In genomic region chr1:37859507-37860345, GRCh38 we compare ENCODE assay signal across 1 cellular context.
A peak's percentile ranks its signal among the peaks of the same experiment; 100 is the strongest.
TF ChIP-seq lines count a peak whose summit lies in the region.

Gene MTF1, minus strand, starts transcription at chr1:37859592. Its CDS starts 1,934 bp downstream, at chr1:37857658.

TF ChIP-seq in HepG2, 621 proteins besides CTCF, POLR2A, EP300 and RAD21 (continued from another document and continues in another):
- TF ChIP-seq ZNF800 (CRISPR knock-in tag; IDR thresholded peaks at IDR 0.05): no peak
- 0 out of 2 replicates have a peak, but pooled peaks have one; percentile 24 for TF ChIP-seq ZNF264 (CRISPR knock-in tag; IDR thresholded peaks at IDR 0.05)
- no peak for TF ChIP-seq ZNF441 (CRISPR knock-in tag; IDR thresholded peaks at IDR 0.05; ENCODE audit: borderline replicate concordance)
- TF ChIP-seq LBX2 (CRISPR knock-in tag; IDR thresholded peaks at IDR 0.05; ENCODE audit: borderline replicate concordance): no peak
- TF ChIP-seq KDM5A (IDR thresholded peaks at IDR 0.05; ENCODE audit: borderline replicate concordance, low read length): peak; percentile 88; the same call in 1 of the 2 replicates
- TF ChIP-seq ZNF770 (CRISPR knock-in tag; IDR thresholded peaks at IDR 0.05): peak; percentile 56; the same call in 1 of the 2 replicates
- TF ChIP-seq MAX (IDR thresholded peaks at IDR 0.05): peak; percentile 94
- TF ChIP-seq CEBPZ (IDR thresholded peaks at IDR 0.05; ENCODE audit: low read length): no peak
- no peak; the same call in 1 of the 2 replicates for TF ChIP-seq RFX5 (IDR thresholded peaks at IDR 0.05; ENCODE audit: low read depth, low read length)
- no peak for TF ChIP-seq ZNF101 (CRISPR knock-in tag; IDR thresholded peaks at IDR 0.05; ENCODE audit: borderline replicate concordance, low read depth)
- TF ChIP-seq ZNF660 (CRISPR knock-in tag; IDR thresholded peaks at IDR 0.05; ENCODE audit: borderline replicate concordance, low read depth): no peak
- TF ChIP-seq IKZF1 (IDR thresholded peaks at IDR 0.05): no peak
- peak; percentile 71; the same call in 1 of the 2 replicates for TF ChIP-seq TARDBP (CRISPR knock-in tag; IDR thresholded peaks at IDR 0.05)
- TF ChIP-seq XBP1 (CRISPR knock-in tag; IDR thresholded peaks at IDR 0.05): no peak
- 0 out of 2 replicates have a peak, but pooled peaks have one; percentile 17 for TF ChIP-seq PAXIP1 (CRISPR knock-in tag; conservative IDR thresholded peaks at IDR 0.05)
- no peak for TF ChIP-seq ZNF549 (CRISPR knock-in tag; IDR thresholded peaks at IDR 0.05)
- TF ChIP-seq ZBED4 (CRISPR knock-in tag; IDR thresholded peaks at IDR 0.05; ENCODE audit: borderline replicate concordance): no peak; the same call in none of the 2 replicates
- TF ChIP-seq KLF6 (CRISPR knock-in tag; IDR thresholded peaks at IDR 0.05): no peak
- TF ChIP-seq ZNF816 (CRISPR knock-in tag; IDR thresholded peaks at IDR 0.05; ENCODE audit: borderline replicate concordance): no peak
- TF ChIP-seq JUN (CRISPR knock-in tag; IDR thresholded peaks at IDR 0.05): no peak
- no peak for TF ChIP-seq NFKBIZ (CRISPR knock-in tag; IDR thresholded peaks at IDR 0.05)
- TF ChIP-seq KLF13 (CRISPR knock-in tag; IDR thresholded peaks at IDR 0.05): no peak
- no peak; the same call in 1 of the 2 replicates for TF ChIP-seq THRA (CRISPR knock-in tag; IDR thresholded peaks at IDR 0.05; ENCODE audit: borderline replicate concordance)
- peak; percentile 40; the same call in 1 of the 2 replicates for TF ChIP-seq ZNF451 (CRISPR knock-in tag; IDR thresholded peaks at IDR 0.05)
- TF ChIP-seq GPN1 (CRISPR knock-in tag; IDR thresholded peaks at IDR 0.05; ENCODE audit: borderline replicate concordance): no peak
- TF ChIP-seq LCORL (IDR thresholded peaks at IDR 0.05): no peak
- peak; percentile 66 for TF ChIP-seq LCORL (CRISPR knock-in tag; IDR thresholded peaks at IDR 0.05)
- TF ChIP-seq KDM3A (CRISPR knock-in tag; IDR thresholded peaks at IDR 0.05; ENCODE audit: low read depth): no peak
- no peak for TF ChIP-seq ZKSCAN8 (CRISPR knock-in tag; IDR thresholded peaks at IDR 0.05; ENCODE audit: borderline replicate concordance)
- TF ChIP-seq SNRNP70 (IDR thresholded peaks at IDR 0.05; ENCODE audit: low read depth, low read length): no peak
- TF ChIP-seq MIER2 (CRISPR knock-in tag; IDR thresholded peaks at IDR 0.05): 0 out of 2 replicates have a peak, but pooled peaks have one; percentile 19
- TF ChIP-seq SNAPC4 (CRISPR knock-in tag; IDR thresholded peaks at IDR 0.05): peak; percentile 48; the same call in 1 of the 2 replicates
- TF ChIP-seq SUZ12 (IDR thresholded peaks at IDR 0.05; ENCODE audit: low read depth, low read length): no peak
- TF ChIP-seq TAF15 (IDR thresholded peaks at IDR 0.05; ENCODE audit: low read depth, low read length, poor library complexity, severe bottlenecking): no peak
- TF ChIP-seq HNF4A (CRISPR knock-in tag; IDR thresholded peaks at IDR 0.05): no peak
- peak; percentile 83 for TF ChIP-seq NKX3-1 (CRISPR knock-in tag; IDR thresholded peaks at IDR 0.05)
- TF ChIP-seq NPAS2 (CRISPR knock-in tag; IDR thresholded peaks at IDR 0.05; ENCODE audit: borderline replicate concordance): no peak
- TF ChIP-seq ZNF343 (CRISPR knock-in tag; IDR thresholded peaks at IDR 0.05): 0 out of 2 replicates have a peak, but pooled peaks have one; percentile 35
